In the genomic region with DNA sequence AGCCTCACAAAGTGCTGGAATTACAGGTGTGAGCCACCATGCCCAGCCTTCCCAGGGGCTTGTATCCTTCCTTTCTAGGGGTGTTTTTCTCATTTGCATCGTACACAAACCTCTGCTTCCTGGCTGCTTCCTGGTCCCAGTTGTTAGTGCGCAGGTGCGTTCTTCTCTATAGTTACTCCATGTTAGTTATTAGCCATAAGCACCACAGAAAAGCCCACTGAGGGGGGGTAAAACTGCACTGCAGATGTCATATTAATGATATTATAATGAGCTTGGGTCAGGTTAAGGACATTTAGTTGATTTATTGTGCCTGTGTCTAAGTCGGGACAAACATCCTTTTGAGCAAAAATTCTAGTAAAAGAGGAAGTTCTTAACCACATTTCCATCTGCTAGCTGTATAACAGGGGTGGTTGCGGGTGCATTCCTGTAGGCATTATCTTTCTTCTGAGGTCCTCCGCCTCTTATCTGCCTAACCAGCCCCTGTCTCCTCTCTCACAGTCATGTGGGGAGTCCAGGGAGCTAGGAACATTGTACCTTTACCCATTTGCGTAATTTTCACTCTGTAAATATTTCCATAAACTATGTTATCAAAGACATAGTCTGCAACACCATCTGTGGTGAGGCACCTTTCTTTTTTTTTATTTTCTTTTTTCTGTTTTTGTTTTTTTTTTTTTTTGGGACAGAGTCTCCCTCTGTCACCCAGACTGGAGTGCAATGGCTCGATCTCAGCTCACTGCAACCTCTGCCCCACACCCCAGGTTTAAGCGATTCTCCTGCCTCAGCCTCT, we compare ENCODE assay signal across 13 cellular contexts. TPM values are rescaled to one million over a fixed set of nuclear protein-coding genes. Genes with fewer than 3 reads are reported as not detected.
DNase-seq lines count a peak whose midpoint lies in the region; ATAC-seq, FAIRE-seq and TF ChIP-seq lines count a peak whose summit lies in the region.
"Had no signal": no experiment of that assay in that cellular context is flagged by ENCODE, and none has a peak within 500 bp of the region (broad histone marks: within the 10 kb centered on the region; RNA-seq: fewer than 3 reads in every experiment).

No MANE protein-coding gene starts in this region.

- H3K4me3 ChIP-seq in BLaER1: no peak overlapping the region
- H3K4me3 ChIP-seq in GM12878: peak overlapping the region; percentile 31; the same call in 1 of the 2 replicates

- no peak overlapping the region for H3K27ac ChIP-seq in BLaER1
- no peak overlapping the region for H3K27ac ChIP-seq in GM12878 (ENCODE audit: control insufficient read depth, insufficient read depth)

- H3K79me2 ChIP-seq in GM12878 (ENCODE audit: control insufficient read depth, insufficient read depth, low read length): no peaks in the 10 kb centered on the region

- FAIRE-seq in GM12878 (lab: Jason Lieb, UNC): no peak

- 0 out of 2 replicates have a peak, but pooled peaks cover under 1% of the 10 kb centered on the region for H3K36me3 ChIP-seq in BLaER1
- no peaks in the 10 kb centered on the region for H3K36me3 ChIP-seq in GM12878 (ENCODE audit: control insufficient read depth in 2 of 2, insufficient read depth in 2 of 2, low read length in 1 of 2)

- POLR2A ChIA-PET in GM12878 (lab: Charles Lee): interaction anchor here (0.5 to 0.7 kb wide), 4 partner anchors 31 to 716 kb away, joined by 4 to 7 read pairs (median 5); no protein-coding TSS in a partner anchor

- H4K20me1 ChIP-seq in BLaER1 (no peaks in the 10 kb centered on the region), GM12878 (ENCODE audit: control insufficient read depth, insufficient read depth) (no peaks in the 10 kb centered on the region)

- H3K9me3 ChIP-seq in BLaER1 (peaks cover 1% of the 10 kb centered on the region), GM12878 (replicated peaks; ENCODE audit: control insufficient read depth, insufficient read depth, low read length) (no peaks in the 10 kb centered on the region)

- H3K9ac ChIP-seq in BLaER1 (no peak overlapping the region), GM12878 (ENCODE audit: control insufficient read depth, insufficient read depth, low read length) (no peak overlapping the region)

- no peak for TF ChIP-seq EP300 in GM12878 (IDR thresholded peaks at IDR 0.05; ENCODE audit: borderline replicate concordance in 1 of 2, control insufficient read depth in 1 of 2, low read depth in 2 of 2, low read length in 2 of 2)

- DNase-seq in OCI-M1 (lab: John Stamatoyannopoulos, UW): peak; percentile 99
- DNase-seq in GM12878 (ENCODE audit: low read depth, low spot score): peak; percentile 21
- DNase-seq in SHP77 (lab: John Stamatoyannopoulos, UW): no peak
- DNase-seq in effector CD4-positive, alpha-beta T cell: no peak
- DNase-seq: cortex of kidney; hypothalamus; NCI-H1694; Right ventricle myocardium superior; stimulated activated CD4-positive, alpha-beta T cell treated with anti-CD3 and anti-CD28 coated beads, Interleukin-2, amount 100 ng/mL, for 48 hours had no signal

- no peak for TF ChIP-seq RAD21 in GM12878 (IDR thresholded peaks at IDR 0.05; ENCODE audit: insufficient read depth, low read depth, low read length)

- RAD21 ChIA-PET in GM12878 (lab: Charles Lee; ENCODE audit: unreplicated experiment): interaction anchor here (0.6 to 2.7 kb wide), 5 partner anchors 23 to 190 kb away, joined by 3 to 8 read pairs (median 3); partner anchors contain the start of gene ATF7IP2

- in situ Hi-C loops in GM12878 (cut with MboI): no loop called here

- H2AFZ ChIP-seq in GM12878 (ENCODE audit: control insufficient read depth, low read depth, low read length): peak overlapping the region; percentile 77

- CTCF ChIA-PET in GM12878 (lab: Yijun Ruan, JAX): interaction anchor here (1.0 to 1.8 kb wide), 2 partner anchors 10 to 105 kb away, joined by 3 to 7 read pairs; no protein-coding TSS in a partner anchor

- H3K4me2 ChIP-seq in BLaER1 (peak overlapping the region; percentile 48), GM12878 (ENCODE audit: control insufficient read depth, insufficient read depth) (peak overlapping the region; percentile 50)

- ATAC-seq in GM19467 (IDR thresholded peaks at IDR 0.05; ENCODE audit: unreplicated experiment) (peak; percentile 65), GM12878 (peak; percentile 85), GM19452 (IDR thresholded peaks at IDR 0.05; ENCODE audit: unreplicated experiment) (no peak), GM21529 (IDR thresholded peaks at IDR 0.05; ENCODE audit: unreplicated experiment) (no peak)

- H3K4me1 ChIP-seq in BLaER1: peaks cover 17% of the 10 kb centered on the region
- no peaks in the 10 kb centered on the region; the same call in 1 of the 2 replicates for H3K4me1 ChIP-seq in GM12878 (ENCODE audit: control insufficient read depth, insufficient read depth, low read length)

- SMC1A ChIA-PET in GM12878 (lab: Charles Lee; ENCODE audit: uncharacterized antibody, unreplicated experiment): interaction anchor here (0.8 to 1.4 kb wide), 7 partner anchors 14 to 149 kb away, joined by 3 to 5 read pairs (median 3); partner anchors contain the start of gene ATF7IP2

- no TSS peak for BruUV-seq in GM12878 (replicated peaks; lab: Mats Ljungman, UMichigan)

- 14% methylated on average over 8 of the region's 9 CpGs for WGBS in GM12878 (ENCODE audit: insufficient coverage, insufficient replicate concordance, low lambda C conversion rate, missing lambda C conversion rate)

- no peak for TF ChIP-seq POLR2A in GM12878 (IDR thresholded peaks at IDR 0.05; ENCODE audit: low read depth, low read length)

- no peaks in the 10 kb centered on the region for H3K27me3 ChIP-seq in BLaER1
- no peaks in the 10 kb centered on the region for H3K27me3 ChIP-seq in GM12878 (replicated peaks in 1 of 2; ENCODE audit: control insufficient read depth in 2 of 2, insufficient read depth in 2 of 2, low read length in 1 of 2)

- TF ChIP-seq CTCF in GM12878 (IDR thresholded peaks at IDR 0.05 in 2 of 3, conservative IDR thresholded peaks at IDR 0.05 in 1 of 3; ENCODE audit: control insufficient read depth in 2 of 3, extremely low read depth in 1 of 3, insufficient read depth in 1 of 3, low read depth in 3 of 3, low read length in 3 of 3): no peak

- intact Hi-C loops in GM12878 (cut with micrococcal nuclease; ENCODE audit: unreplicated experiment): no loop called here

TF ChIP-seq in GM12878, 131 proteins besides CTCF, POLR2A, EP300 and RAD21 (continues in another document):
- TF ChIP-seq NR2C2 (IDR thresholded peaks at IDR 0.05; ENCODE audit: borderline replicate concordance, control insufficient read depth, insufficient read length, low read depth) (no peak), SRF (IDR thresholded peaks at IDR 0.05; ENCODE audit: low read depth in 2 of 2, low read length in 2 of 2) (no peak), MYB (IDR thresholded peaks at IDR 0.05; ENCODE audit: borderline replicate concordance, low read depth, low read length) (no peak), HCFC1 (IDR thresholded peaks at IDR 0.05; ENCODE audit: low read length) (no peak), ETV6 (conservative IDR thresholded peaks at IDR 0.05 in 1 of 2, IDR thresholded peaks at IDR 0.05 in 1 of 2; ENCODE audit: borderline replicate concordance in 1 of 2, low read depth in 1 of 2) (no peak), MTA2 (IDR thresholded peaks at IDR 0.05; ENCODE audit: low read depth) (peak; percentile 52; the same call in 1 of the 2 replicates), ELK1 (IDR thresholded peaks at IDR 0.05; ENCODE audit: low read depth, low read length) (no peak), EED (IDR thresholded peaks at IDR 0.05; ENCODE audit: low read depth) (no peak), TCF12 (IDR thresholded peaks at IDR 0.05; ENCODE audit: low read depth, low read length) (no peak)
- TF ChIP-seq, protein P1, sequence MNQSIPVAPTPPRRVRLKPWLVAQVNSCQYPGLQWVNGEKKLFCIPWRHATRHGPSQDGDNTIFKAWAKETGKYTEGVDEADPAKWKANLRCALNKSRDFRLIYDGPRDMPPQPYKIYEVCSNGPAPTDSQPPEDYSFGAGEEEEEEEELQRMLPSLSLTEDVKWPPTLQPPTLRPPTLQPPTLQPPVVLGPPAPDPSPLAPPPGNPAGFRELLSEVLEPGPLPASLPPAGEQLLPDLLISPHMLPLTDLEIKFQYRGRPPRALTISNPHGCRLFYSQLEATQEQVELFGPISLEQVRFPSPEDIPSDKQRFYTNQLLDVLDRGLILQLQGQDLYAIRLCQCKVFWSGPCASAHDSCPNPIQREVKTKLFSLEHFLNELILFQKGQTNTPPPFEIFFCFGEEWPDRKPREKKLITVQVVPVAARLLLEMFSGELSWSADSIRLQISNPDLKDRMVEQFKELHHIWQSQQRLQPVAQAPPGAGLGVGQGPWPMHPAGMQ (IDR thresholded peaks at IDR 0.05; ENCODE audit: borderline replicate concordance): no peak

RNA-seq across cellular contexts. Expression of gene ATF7IP2, which starts 23.6 kb away (rescaled TPM):
- total RNA-seq in GM12878 (2013; cell fraction: nucleolus; rRNA removed): 162 and 180 TPM in 2 replicates
- total RNA-seq in GM12878 (2014; rRNA removed) (31.6 and 41.5 TPM in 2 replicates), GM12878 (2014; rRNA removed; fragmentation: Illumina TruSeq; extraction: Trizol) (31.4 and 32.7 TPM in 2 replicates), GM12878 (2021) (24.4 and 24.6 TPM in 2 replicates)
- 94.0 TPM for polyA plus RNA-seq in GM12878 (2011; ENCODE audit: low read depth)
- polyA plus RNA-seq in GM12878 (2011; rRNA removed) (82.1 and 120 TPM in 2 replicates), GM12878 (2014; fragmentation: Illumina TruSeq; extraction: Trizol) (35.5 and 44.2 TPM in 2 replicates), GM12878 (2014; fragmentation: Nextera tagmentation; extraction: Ambion mirVana) (10 to 100 TPM; 67.9 to 75.2 TPM), GM12878 (2014; rRNA removed) (36.3 and 46.7 TPM in 2 replicates), GM12878 (2016; fragmentation: Nextera tagmentation; extraction: Ambion mirVana) (10 to 100 TPM; 57.1 to 58.3 TPM)
- polyA plus RNA-seq in GM12878 (2011; cell fraction: cytosol; rRNA removed): 34.1 and 41.8 TPM in 2 replicates
- 80.6 and 81.9 TPM in 2 replicates for polyA plus RNA-seq in GM12878 (2011; cell fraction: nucleus; rRNA removed)
- polyA plus RNA-seq in GM12878 (2012): 22.8 and 56.1 TPM in 2 replicates
- polyA minus RNA-seq in GM12878 (2011; rRNA and poly(A)+ RNA removed): 66.5 and 116 TPM in 2 replicates
- 7.8 and 8.3 TPM in 2 replicates for polyA minus RNA-seq in GM12878 (2011; cell fraction: cytosol; rRNA and poly(A)+ RNA removed)
- 38.7 and 69.5 TPM in 2 replicates for polyA minus RNA-seq in GM12878 (2011; cell fraction: nucleus; rRNA and poly(A)+ RNA removed)

Comparison
In these comparisons a context has a peak if more than half of its experiments do, and no peak if none do; other contexts are left out.
1. ATAC-seq: peak in GM19467 (single experiment) and GM12878 (single experiment); none in GM19452 (single experiment) and GM21529 (single experiment).
2. DNase-seq: peak in OCI-M1 (single experiment) and GM12878 (single experiment); none in SHP77 (0 of 2) and effector CD4-positive, alpha-beta T cell (single experiment).